26 cellular contexts compared by ENCODE assay signal in the genomic region with DNA sequence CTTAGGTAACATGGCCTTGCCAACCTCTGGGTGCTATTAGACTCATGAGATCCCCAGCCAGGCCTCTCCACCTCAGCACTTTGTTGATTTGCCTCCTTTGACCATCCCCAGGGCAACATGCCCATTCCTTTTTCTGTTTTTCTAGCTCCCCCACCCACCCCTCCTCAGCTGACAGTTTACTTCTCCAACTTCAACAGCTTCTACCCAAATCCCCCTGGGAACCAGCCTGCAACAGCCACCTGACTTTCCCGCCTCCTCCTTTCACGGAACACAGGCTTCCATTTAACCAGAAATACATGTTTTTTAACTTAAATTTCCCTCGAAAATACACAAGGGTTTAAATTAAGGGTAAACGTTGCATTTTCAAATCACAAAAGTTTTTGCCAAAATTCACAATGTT.
"Had no signal": no experiment of that assay in that cellular context is flagged by ENCODE, and none has a peak within 500 bp of the region (broad histone marks: within the 10 kb centered on the region; RNA-seq: fewer than 3 reads in every experiment).

No MANE protein-coding gene starts in this region.

- H3K27me3 Mint-ChIP-seq: activated naive CD8-positive, alpha-beta T cell; activated T-helper 17 cell treated with anti-CD3 and anti-CD28 coated beads, Interleukin-2, amount 50 U/mL, for 72 hours had no signal

- H3K27ac ChIP-seq: brain microvascular endothelial cell, cardiac muscle cell, SJSA1 had no signal

- ATAC-seq: activated T-cell treated with anti-CD3 and anti-CD28 coated beads, Interleukin-2, amount 50 U/mL, for 4 hours; activated T-helper 17 cell treated with anti-CD3 and anti-CD28 coated beads, Interleukin-2, amount 50 U/mL, for 72 hours; PC-3; SK-N-SH treated with all-trans-retinoic acid at 6 μM for 48 hours; WTC11 had no signal

- H3K4me3 Mint-ChIP-seq: activated CD4-positive, alpha-beta memory T cell treated with anti-CD3 and anti-CD28 coated beads for 36 hours; activated CD4-positive, alpha-beta T cell treated with anti-CD3 and anti-CD28 coated beads, Interleukin-2, amount 10 ng/mL, durations not matched to agents 7 days and 5 days; activated naive CD4-positive, alpha-beta T cell treated with anti-CD3 and anti-CD28 coated beads for 36 hours; activated naive CD8-positive, alpha-beta T cell; activated T-cell treated with anti-CD3 and anti-CD28 coated beads, Interleukin-2, amount 50 U/mL, for 4 hours; activated T-helper 17 cell treated with anti-CD3 and anti-CD28 coated beads, Interleukin-2, amount 50 U/mL, for 72 hours; T-helper 1 cell treated with Interleukin-12 subunit alpha and Interleukin-12 subunit beta and Interleukin-4 antibody, amounts not matched to agents 30 μg/mL and 1 μg/mL, for 36 hours; WTC11 had no signal

- H3K9me3 Mint-ChIP-seq: activated naive CD4-positive, alpha-beta T cell treated with anti-CD3 and anti-CD28 coated beads for 36 hours had no signal

- DNase-seq: activated CD4-positive, alpha-beta memory T cell treated with anti-CD3 and anti-CD28 coated beads for 36 hours; activated CD4-positive, alpha-beta T cell treated with anti-CD3 and anti-CD28 coated beads for 1 hour; activated CD4-positive, alpha-beta T cell treated with anti-CD3 and anti-CD28 coated beads, Interleukin-2, amount 10 ng/mL, durations not matched to agents 7 days and 5 days; activated CD8-positive, alpha-beta memory T cell treated with anti-CD3 and anti-CD28 coated beads for 24 hours; activated gamma-delta T cell; activated naive CD4-positive, alpha-beta T cell treated with anti-CD3 and anti-CD28 coated beads for 36 hours; activated T-cell treated with anti-CD3 and anti-CD28 coated beads, Interleukin-2, amount 50 U/mL, for 4 hours; brain microvascular endothelial cell; Karpas-422; MM.1S; NCI-H146; NCI-H187 treated with DMSO at 0.1 percent for 48 hours; NCI-H2081 treated with DMSO at 0.1 percent for 48 hours; NCI-H510A treated with DMSO at 0.1 percent for 48 hours; NCI-H69; NK-92 treated with Interleukin-12 subunit alpha and Interleukin-12 subunit beta, amount 100 ng/mL, for 24 hours; PC-3; SHP77; SW 1271 had no signal

- H3K27ac Mint-ChIP-seq: activated CD4-positive, alpha-beta memory T cell treated with anti-CD3 and anti-CD28 coated beads for 36 hours; activated CD4-positive, alpha-beta T cell treated with anti-CD3 and anti-CD28 coated beads, Interleukin-2, amount 10 ng/mL, durations not matched to agents 7 days and 5 days; activated naive CD4-positive, alpha-beta T cell treated with anti-CD3 and anti-CD28 coated beads for 36 hours; activated naive CD8-positive, alpha-beta T cell; activated T-helper 17 cell treated with anti-CD3 and anti-CD28 coated beads, Interleukin-2, amount 50 U/mL, for 72 hours; T-helper 1 cell treated with Interleukin-12 subunit alpha and Interleukin-12 subunit beta and Interleukin-4 antibody, amounts not matched to agents 30 μg/mL and 1 μg/mL, for 36 hours; WTC11 had no signal

- H3K4me3 ChIP-seq: cardiac muscle cell, SJSA1 had no signal

- H3K36me3 ChIP-seq: brain microvascular endothelial cell, cardiac muscle cell, SJSA1 had no signal

- H3K27me3 ChIP-seq: brain microvascular endothelial cell, cardiac muscle cell, SJSA1 had no signal

- H3K4me1 Mint-ChIP-seq: activated T-helper 17 cell treated with anti-CD3 and anti-CD28 coated beads, Interleukin-2, amount 50 U/mL, for 72 hours; WTC11 had no signal

- H3K36me3 Mint-ChIP-seq: activated CD4-positive, alpha-beta memory T cell treated with anti-CD3 and anti-CD28 coated beads for 36 hours had no signal

- H3K9me3 ChIP-seq: SJSA1 had no signal
